ENCODE assay signal across 28 cellular contexts in the genomic region with DNA sequence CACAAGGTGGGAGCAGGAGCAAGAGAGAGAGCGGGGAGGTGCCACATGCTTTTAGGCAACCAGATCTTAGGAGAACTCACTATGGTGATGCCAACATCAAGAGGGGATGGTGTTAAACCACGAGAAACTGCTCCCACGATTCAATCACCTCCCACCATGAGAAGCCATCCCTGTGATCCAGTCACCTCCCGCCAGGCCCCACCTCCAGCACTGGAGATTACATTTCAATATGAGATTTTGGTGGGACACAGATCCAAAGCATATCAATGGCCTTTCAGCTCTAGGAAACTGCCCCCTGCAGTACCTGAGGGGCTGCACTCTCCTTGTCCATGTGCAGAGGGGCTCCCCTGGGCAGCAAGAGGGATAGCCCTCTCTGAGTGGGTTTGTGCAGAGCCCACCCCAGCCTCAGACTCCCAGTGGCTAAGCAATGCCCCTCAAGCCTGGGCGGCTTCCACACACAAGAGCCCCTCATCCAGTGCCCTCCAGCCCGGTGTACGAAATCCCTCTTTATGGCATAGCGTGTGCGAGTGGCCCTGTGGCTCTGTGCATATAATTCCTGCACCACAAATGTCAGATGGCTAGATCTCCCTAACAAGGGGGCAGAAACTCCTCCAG. TPM values are rescaled to one million over a fixed set of nuclear protein-coding genes. Genes with fewer than 3 reads are reported as not detected.
A peak's percentile ranks its signal among the peaks of the same experiment; 100 is the strongest.
DNase-seq lines count a peak whose midpoint lies in the region; FAIRE-seq and TF ChIP-seq lines count a peak whose summit lies in the region.
"Had no signal": no experiment of that assay in that cellular context is flagged by ENCODE, and none has a peak within 500 bp of the region (broad histone marks: within the 10 kb centered on the region; RNA-seq: fewer than 3 reads in every experiment).

No MANE protein-coding gene starts in this region.

- H3K4me3 ChIP-seq in bronchial epithelial cell (ENCODE audit: low read depth, low read length) = no peak overlapping the region
- H3K4me3 ChIP-seq in spleen = no peak overlapping the region
- H3K4me3 ChIP-seq: HAP-1, K562, PC-9 had no signal

- no peak for TF ChIP-seq CTCF in bronchial epithelial cell (IDR thresholded peaks at IDR 0.05; ENCODE audit: insufficient read depth, low read length, severe bottlenecking)
- no peak for TF ChIP-seq CTCF in spleen (IDR thresholded peaks at IDR 0.05 in 8 of 11, conservative IDR thresholded peaks at IDR 0.05 in 3 of 11)

- intact Hi-C loops in spleen (cut with DNase I; ENCODE audit: low total_unique reads) = no loop called here

- no peak overlapping the region for H3K4me3 Mint-ChIP-seq in activated naive CD4-positive, alpha-beta T cell treated with anti-CD3 and anti-CD28 coated beads, Interleukin-2, amount 10 ng/mL, durations not matched to agents 7 days and 5 days
- no peak overlapping the region for H3K4me3 Mint-ChIP-seq in activated CD4-positive, alpha-beta memory T cell treated with anti-CD3 and anti-CD28 coated beads, Interleukin-2, amount 10 ng/mL, durations not matched to agents 7 days and 5 days

- peaks cover 48% of the 10 kb centered on the region for H3K27me3 Mint-ChIP-seq in activated naive CD4-positive, alpha-beta T cell treated with anti-CD3 and anti-CD28 coated beads, Interleukin-2, amount 10 ng/mL, durations not matched to agents 7 days and 5 days
- peaks cover 2% of the 10 kb centered on the region for H3K27me3 Mint-ChIP-seq in activated CD4-positive, alpha-beta memory T cell treated with anti-CD3 and anti-CD28 coated beads, Interleukin-2, amount 10 ng/mL, durations not matched to agents 7 days and 5 days

- peak; percentile 3 for DNase-seq in activated naive CD4-positive, alpha-beta T cell treated with anti-CD3 and anti-CD28 coated beads, Interleukin-2, amount 10 ng/mL, durations not matched to agents 7 days and 5 days
- DNase-seq in activated naive CD4-positive, alpha-beta T cell (lab: John Stamatoyannopoulos, UW) = no peak
- DNase-seq in bronchial epithelial cell (ENCODE audit: low read depth) (no peak), mesenteric fat pad (ENCODE audit: low spot score) (peak; percentile 76), spleen (peak; percentile 43), D341Med (ENCODE audit: low spot score) (no peak), NCI-H226 (no peak)
- DNase-seq in activated CD4-positive, alpha-beta memory T cell treated with anti-CD3 and anti-CD28 coated beads, Interleukin-2, amount 10 ng/mL, durations not matched to agents 7 days and 5 days = no peak
- DNase-seq: EL, GF-D8, NCI-H1092, NCI-H1436, NCI-H187 treated with DMSO at 0.1 percent for 48 hours, NCI-H2227 treated with DMSO at 0.1 percent for 48 hours, NCI-H510A treated with DMSO at 0.1 percent for 48 hours, NCI-H748 treated with DMSO at 0.1 percent for 48 hours, PC-9, RPMI8226, SHP77 treated with DMSO at 0.1 percent for 48 hours had no signal

- no peak overlapping the region for H3K27ac Mint-ChIP-seq in activated naive CD4-positive, alpha-beta T cell treated with anti-CD3 and anti-CD28 coated beads, Interleukin-2, amount 10 ng/mL, durations not matched to agents 7 days and 5 days
- H3K27ac Mint-ChIP-seq in activated CD4-positive, alpha-beta memory T cell treated with anti-CD3 and anti-CD28 coated beads, Interleukin-2, amount 10 ng/mL, durations not matched to agents 7 days and 5 days = no peak overlapping the region

- no peaks in the 10 kb centered on the region for H3K9me3 ChIP-seq in spleen
- H3K9me3 ChIP-seq: HAP-1 had no signal

- H3K36me3 Mint-ChIP-seq in activated naive CD4-positive, alpha-beta T cell treated with anti-CD3 and anti-CD28 coated beads, Interleukin-2, amount 10 ng/mL, durations not matched to agents 7 days and 5 days = no peaks in the 10 kb centered on the region
- no peaks in the 10 kb centered on the region for H3K36me3 Mint-ChIP-seq in activated CD4-positive, alpha-beta memory T cell treated with anti-CD3 and anti-CD28 coated beads, Interleukin-2, amount 10 ng/mL, durations not matched to agents 7 days and 5 days (ENCODE audit: low read depth)

- peak; percentile 18 for FAIRE-seq in bronchial epithelial cell (lab: Jason Lieb, UNC)
- FAIRE-seq: A204.1, D721Med, HepG2, K562 had no signal

- H3K4me1 Mint-ChIP-seq in activated naive CD4-positive, alpha-beta T cell treated with anti-CD3 and anti-CD28 coated beads, Interleukin-2, amount 10 ng/mL, durations not matched to agents 7 days and 5 days = no peaks in the 10 kb centered on the region
- H3K4me1 Mint-ChIP-seq in activated CD4-positive, alpha-beta memory T cell treated with anti-CD3 and anti-CD28 coated beads, Interleukin-2, amount 10 ng/mL, durations not matched to agents 7 days and 5 days = no peaks in the 10 kb centered on the region

- H3K27ac ChIP-seq in spleen = no peak overlapping the region
- H3K27ac ChIP-seq: C4-2B, HL-60, PC-9 had no signal

- peaks cover 8% of the 10 kb centered on the region for H3K9me3 Mint-ChIP-seq in activated naive CD4-positive, alpha-beta T cell treated with anti-CD3 and anti-CD28 coated beads, Interleukin-2, amount 10 ng/mL, durations not matched to agents 7 days and 5 days
- H3K9me3 Mint-ChIP-seq in activated CD4-positive, alpha-beta memory T cell treated with anti-CD3 and anti-CD28 coated beads, Interleukin-2, amount 10 ng/mL, durations not matched to agents 7 days and 5 days = peaks cover 4% of the 10 kb centered on the region

- no peaks in the 10 kb centered on the region for H3K4me1 ChIP-seq in spleen
- H3K4me1 ChIP-seq: HAP-1 had no signal

- no peak for TF ChIP-seq POLR2A in spleen (IDR thresholded peaks at IDR 0.05)

- POLR2A ChIA-PET in activated CD4-positive, alpha-beta memory T cell treated with anti-CD3 and anti-CD28 coated beads, Interleukin-2, amount 10 ng/mL, durations not matched to agents 7 days and 5 days (lab: Charles Lee) = no interaction called here

- CTCF ChIA-PET in activated naive CD4-positive, alpha-beta T cell treated with anti-CD3 and anti-CD28 coated beads, Interleukin-2, amount 10 ng/mL, durations not matched to agents 7 days and 5 days (lab: Charles Lee) = no interaction called here
- CTCF ChIA-PET in activated CD4-positive, alpha-beta memory T cell treated with anti-CD3 and anti-CD28 coated beads, Interleukin-2, amount 10 ng/mL, durations not matched to agents 7 days and 5 days (lab: Charles Lee) = no interaction called here

- 84 to 91% (median 88%) methylated on average over 8 to 9 of the region's 9 CpGs for WGBS in spleen, 5 donors

- peaks cover 3% of the 10 kb centered on the region for H3K27me3 ChIP-seq in bronchial epithelial cell (ENCODE audit: control insufficient read depth, insufficient read depth, low read length)
- peaks cover 0 to 41% (median 5%) of the 10 kb centered on the region in 7 donors for H3K27me3 ChIP-seq in spleen (replicated peaks in 1 of 7)

- H3K36me3 ChIP-seq in bronchial epithelial cell (ENCODE audit: control insufficient read depth, insufficient read depth, low read length) (no peaks in the 10 kb centered on the region), spleen (no peaks in the 10 kb centered on the region)
- H3K36me3 ChIP-seq: HAP-1 had no signal

RNA-seq across cellular contexts. Expression of a gene that starts 15.5 kb away (rescaled TPM):
- total RNA-seq in bronchial epithelial cell = 0.79 and 13.4 TPM in 2 replicates
- total RNA-seq in mesenteric fat pad = 3.9 TPM
- total RNA-seq in spleen = 1 to 10 TPM in 6 of 7 donors, under 1 TPM in 1; 0.51 to 3.2 (median 1.7) TPM
- under 1 TPM; 0.43 to 0.99 (median 0.44) TPM for polyA plus RNA-seq in spleen
- total RNA-seq in activated CD4-positive, alpha-beta memory T cell treated with anti-CD3 and anti-CD28 coated beads, Interleukin-2, amount 10 ng/mL, durations not matched to agents 7 days and 5 days = under 1 TPM; 0.03 to 0.20 TPM
- total RNA-seq: HT-29, LHCN-M2, PC-9 had no signal

RNA-seq across cellular contexts. Expression of a gene that starts 32.2 kb away (rescaled TPM):
- total RNA-seq in bronchial epithelial cell (not detected in 2 replicates), mesenteric fat pad (not detected), spleen (not detected)
- not detected for polyA plus RNA-seq in spleen
- not detected for total RNA-seq in activated CD4-positive, alpha-beta memory T cell treated with anti-CD3 and anti-CD28 coated beads, Interleukin-2, amount 10 ng/mL, durations not matched to agents 7 days and 5 days
- total RNA-seq: HepG2, HT-29, K562, LHCN-M2, PC-9 had no signal
- polyA plus RNA-seq: HepG2, K562 had no signal

Comparison
In these comparisons a context has a peak if more than half of its experiments do, and no peak if none do; other contexts are left out.
1. DNase-seq: peak in activated naive CD4-positive, alpha-beta T cell treated with anti-CD3 and anti-CD28 coated beads, Interleukin-2, amount 10 ng/mL, durations not matched to agents 7 days and 5 days (single experiment), mesenteric fat pad (single experiment) and spleen (single experiment); none in activated naive CD4-positive, alpha-beta T cell (0 of 4), bronchial epithelial cell (single experiment), D341Med (single experiment), NCI-H226 (single experiment) and activated CD4-positive, alpha-beta memory T cell treated with anti-CD3 and anti-CD28 coated beads, Interleukin-2, amount 10 ng/mL, durations not matched to agents 7 days and 5 days (single experiment).